ENCODE assay signal across 8 cellular contexts in the genomic region with DNA sequence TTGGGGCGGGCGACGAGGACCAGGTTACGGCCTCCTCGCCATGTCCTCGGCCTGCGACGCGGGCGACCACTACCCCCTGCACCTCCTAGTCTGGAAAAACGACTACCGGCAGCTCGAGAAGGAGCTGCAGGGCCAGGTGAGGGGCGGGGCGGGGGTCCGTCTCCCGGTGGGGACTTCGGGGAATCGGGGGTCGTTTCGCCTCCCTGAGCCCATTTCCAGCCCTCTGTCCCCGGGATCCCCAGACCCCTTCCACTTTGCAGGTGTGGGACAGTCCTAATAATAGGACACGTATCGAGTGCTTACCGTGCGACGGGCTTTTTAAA. TPM values are rescaled to one million over a fixed set of nuclear protein-coding genes. Genes with fewer than 3 reads are reported as not detected.
DNase-seq lines count a peak whose midpoint lies in the region; ATAC-seq, FAIRE-seq and TF ChIP-seq lines count a peak whose summit lies in the region.

No MANE protein-coding gene starts in this region.

- H3K4me3 Mint-ChIP-seq in activated T-cell treated with anti-CD3 and anti-CD28 coated beads, Interleukin-2, amount 50 U/mL, for 4 hours: peak overlapping the region; percentile 100

- H3K36me3 ChIP-seq in lower lobe of right lung (no peaks in the 10 kb centered on the region), transverse colon (no peaks in the 10 kb centered on the region)

- peaks cover 64% of the 10 kb centered on the region for H3K4me1 Mint-ChIP-seq in activated T-cell treated with anti-CD3 and anti-CD28 coated beads, Interleukin-2, amount 50 U/mL, for 4 hours (ENCODE audit: low read depth)

- in situ Hi-C loops in astrocyte of the cerebellum (cut with HindIII; ENCODE audit: low sequenced_read_pairs): loop anchor here (5.0 kb wide), 1 partner anchor 37 kb away; no protein-coding TSS in a partner anchor
- in situ Hi-C loops in transverse colon (cut with MboI; ENCODE audit: low pct_ligation_motif_present in 1 of 4, low pct_unique_long_range_greater_than_20kb in 1 of 4, low sequenced_read_pairs in 3 of 4): no loop called here

- no peak for DNase-seq in activated T-cell treated with anti-CD3 and anti-CD28 coated beads, Interleukin-2, amount 50 U/mL, for 4 hours
- DNase-seq in activated T-cell treated with anti-CD3 and anti-CD28 coated beads for 4 hours: no peak
- no peak for DNase-seq in astrocyte of the cerebellum (ENCODE audit: low read depth)
- peak; percentile 48 for DNase-seq in lower lobe of right lung
- no peak for DNase-seq in transverse colon
- no peak for DNase-seq in NCI-H1436 (lab: John Stamatoyannopoulos, UW)
- no peak for DNase-seq in kidney glomerular epithelial cell (lab: John Stamatoyannopoulos, UW)
- no peak for DNase-seq in urothelium cell line (ENCODE audit: low spot score)

- H3K27me3 Mint-ChIP-seq in activated T-cell treated with anti-CD3 and anti-CD28 coated beads, Interleukin-2, amount 50 U/mL, for 4 hours (ENCODE audit: low read depth): no peaks in the 10 kb centered on the region

- H3K9me3 ChIP-seq in lower lobe of right lung: no peaks in the 10 kb centered on the region
- H3K9me3 ChIP-seq in transverse colon: no peaks in the 10 kb centered on the region

- H3K27ac ChIP-seq in lower lobe of right lung: peak overlapping the region; percentile 96
- peak overlapping the region; percentile 81 to 87 (median 83) for H3K27ac ChIP-seq in transverse colon

- H3K9me3 Mint-ChIP-seq in activated T-cell treated with anti-CD3 and anti-CD28 coated beads, Interleukin-2, amount 50 U/mL, for 4 hours: no peaks in the 10 kb centered on the region

- H3K4me3 ChIP-seq in astrocyte of the cerebellum (ENCODE audit: low read depth, low read length) (peak overlapping the region; percentile 79), lower lobe of right lung (peak overlapping the region; percentile 97), transverse colon (peak overlapping the region; percentile 84 to 98 (median 96))

- ATAC-seq in activated T-cell treated with anti-CD3 and anti-CD28 coated beads, Interleukin-2, amount 50 U/mL, for 4 hours: no peak
- no peak for ATAC-seq in lower lobe of right lung

- intact Hi-C loops in lower lobe of right lung (cut with DNase I): no loop called here
- intact Hi-C loops in transverse colon (cut with DNase I; ENCODE audit: low total_unique reads): no loop called here

- whole genome bisulfite sequencing in transverse colon (ENCODE audit: low coverage in 1 of 2), 2 donors: 0% methylated on average over 7 to 27 of the region's 27 CpGs

- no peaks in the 10 kb centered on the region for H3K27me3 ChIP-seq in lower lobe of right lung (ENCODE audit: low read depth)
- no peaks in the 10 kb centered on the region for H3K27me3 ChIP-seq in transverse colon

- H3K4me1 ChIP-seq in lower lobe of right lung (peaks cover 51% of the 10 kb centered on the region), transverse colon (peaks cover 2 to 64% (median 43%) of the 10 kb centered on the region in 4 donors)

- no peak for TF ChIP-seq POLR2A in transverse colon (IDR thresholded peaks at IDR 0.05)

- TF ChIP-seq EP300 in transverse colon (IDR thresholded peaks at IDR 0.05; ENCODE audit: low read depth): no peak

- TF ChIP-seq CTCF in astrocyte of the cerebellum (IDR thresholded peaks at IDR 0.05; ENCODE audit: low read depth, low read length, missing control alignments) (no peak), lower lobe of right lung (IDR thresholded peaks at IDR 0.05) (no peak), transverse colon (IDR thresholded peaks at IDR 0.05) (no peak)

- peaks cover 3% of the 10 kb centered on the region for H3K36me3 Mint-ChIP-seq in activated T-cell treated with anti-CD3 and anti-CD28 coated beads, Interleukin-2, amount 50 U/mL, for 4 hours (ENCODE audit: insufficient read depth)

- no peak for FAIRE-seq in urothelium cell line (lab: Jason Lieb, UNC)

RNA-seq across cellular contexts. Expression of gene ANKRD13A, which starts 0.4 kb away (rescaled TPM):
- total RNA-seq in activated T-cell treated with anti-CD3 and anti-CD28 coated beads, Interleukin-2, amount 50 U/mL, for 4 hours: 10 to 100 TPM; 30.6 to 42.7 (median 38.8) TPM
- total RNA-seq in lower lobe of right lung (62.5 TPM), transverse colon (100 to 1,000 TPM in 3 of 4 donors, 10 to 100 TPM in 1; 96.1 to 189 (median 115) TPM)

RNA-seq across cellular contexts. Expression of gene GIT2, which starts 3.4 kb away (rescaled TPM):
- total RNA-seq in activated T-cell treated with anti-CD3 and anti-CD28 coated beads, Interleukin-2, amount 50 U/mL, for 4 hours: 10 to 100 TPM; 43.0 to 51.8 (median 49.0) TPM
- total RNA-seq in lower lobe of right lung (62.2 TPM), transverse colon (10 to 100 TPM; 25.3 to 64.0 (median 44.0) TPM)

RNA-seq across cellular contexts. Expression of gene C12orf76, which starts 48.7 kb away (rescaled TPM):
- 1 to 10 TPM; 5.9 to 6.8 (median 6.4) TPM for total RNA-seq in activated T-cell treated with anti-CD3 and anti-CD28 coated beads, Interleukin-2, amount 50 U/mL, for 4 hours
- total RNA-seq in lower lobe of right lung: 19.7 TPM
- total RNA-seq in transverse colon: 10 to 100 TPM in 2 of 4 donors, 1 to 10 TPM in 1, not detected in 1; 9.3 to 11.0 (median 10.1) TPM
